Comparison of ENCODE assay signal across 10 cellular contexts in genomic region chr6:28269492-28269891, GRCh38. TPM values are rescaled to one million over a fixed set of nuclear protein-coding genes. Genes with fewer than 3 reads are reported as not detected.
DNase-seq lines count a peak whose midpoint lies in the region; ATAC-seq lines count a peak whose summit lies in the region.
"Had no signal": no experiment of that assay in that cellular context is flagged by ENCODE, and none has a peak within 500 bp of the region (broad histone marks: within the 10 kb centered on the region; RNA-seq: fewer than 3 reads in every experiment).

No MANE protein-coding gene starts in this region.

- no peaks in the 10 kb centered on the region for H3K9me3 ChIP-seq in mesenchymal stem cell (ENCODE audit: control insufficient read depth, low read length)
- H3K9me3 ChIP-seq: HAP-1, SJSA1 had no signal

- H3K4me2 ChIP-seq in mesenchymal stem cell (ENCODE audit: low read length, poor library complexity, severe bottlenecking), result no peak overlapping the region

- H3K36me3 ChIP-seq in mesenchymal stem cell (ENCODE audit: control insufficient read depth in 1 of 2, insufficient read depth in 2 of 2, low read depth in 1 of 2, low read length in 2 of 2), result peaks cover 10 to 30% of the 10 kb centered on the region in 2 experiments

- no peak overlapping the region for H2BK15ac ChIP-seq in mesenchymal stem cell (ENCODE audit: low read depth, poor library complexity, severe bottlenecking)

- H3K18ac ChIP-seq in mesenchymal stem cell (ENCODE audit: low read depth in 1 of 2, low read length in 2 of 2), result no peak overlapping the region

- no peak overlapping the region for H4K8ac ChIP-seq in mesenchymal stem cell (ENCODE audit: low read length)

- no peak for ATAC-seq in HG02571 (IDR thresholded peaks at IDR 0.05; ENCODE audit: unreplicated experiment)

- peaks cover 21% of the 10 kb centered on the region for H3K79me1 ChIP-seq in mesenchymal stem cell (replicated peaks; ENCODE audit: low read length, poor library complexity, severe bottlenecking)

- H4K91ac ChIP-seq in mesenchymal stem cell (ENCODE audit: low read length), result no peak overlapping the region

- H2BK12ac ChIP-seq in mesenchymal stem cell (ENCODE audit: low read length in 2 of 2), result no peak overlapping the region

- peak overlapping the region; percentile 47 for H3K9ac ChIP-seq in mesenchymal stem cell (ENCODE audit: low read length)

- no peak overlapping the region for H2BK120ac ChIP-seq in mesenchymal stem cell (ENCODE audit: low read depth, low read length)

- no peak overlapping the region for H3K4me3 ChIP-seq in mesenchymal stem cell (ENCODE audit: insufficient read depth in 1 of 2, low read depth in 1 of 2, low read length in 2 of 2)
- H3K4me3 ChIP-seq: HAP-1, SJSA1 had no signal

- H3K23ac ChIP-seq in mesenchymal stem cell (ENCODE audit: low read length in 2 of 2), result no peak overlapping the region

- no peaks in the 10 kb centered on the region for H3K27me3 ChIP-seq in mesenchymal stem cell (ENCODE audit: control insufficient read depth in 1 of 2, insufficient read depth in 1 of 2, low read length in 2 of 2)
- H3K27me3 ChIP-seq: SJSA1 had no signal

- H3K4me1 ChIP-seq in mesenchymal stem cell (ENCODE audit: control insufficient read depth, insufficient read depth, low read depth, low read length), result peaks cover 3% of the 10 kb centered on the region

- H3K27ac ChIP-seq in mesenchymal stem cell (ENCODE audit: low read length, poor library complexity, severe bottlenecking), result peak overlapping the region; percentile 81
- H3K27ac ChIP-seq: SJSA1 had no signal

- no peak overlapping the region for H2BK5ac ChIP-seq in mesenchymal stem cell (ENCODE audit: low read depth, low read length, poor library complexity, severe bottlenecking)

- H3K14ac ChIP-seq in mesenchymal stem cell (ENCODE audit: low read length in 2 of 2), result no peak overlapping the region

- no peak overlapping the region for H3K4ac ChIP-seq in mesenchymal stem cell (ENCODE audit: low read depth in 1 of 2, low read length in 2 of 2)

- no peak overlapping the region for H2AFZ ChIP-seq in mesenchymal stem cell (ENCODE audit: low read depth, low read length)

- no peak overlapping the region for H2AK5ac ChIP-seq in mesenchymal stem cell (ENCODE audit: low read length, severe bottlenecking)

- DNase-seq in EH (ENCODE audit: low read depth) (peak; percentile 89), Kasumi-1 (lab: John Stamatoyannopoulos, UW) (peak; percentile 45 to 64), astrocyte of the hippocampus (ENCODE audit: low read depth, low spot score) (peak; percentile 72), mesenchymal stem cell (peak; percentile 85), NCI-H1105 treated with DMSO at 0.1 percent for 48 hours (lab: John Stamatoyannopoulos, UW) (no peak), hypothalamus (lab: John Stamatoyannopoulos, UW) (no peak)
- DNase-seq: nucleus accumbens had no signal

RNA-seq across cellular contexts. Expression of gene ZSCAN26, which starts 2.5 kb away (rescaled TPM):
- polyA plus RNA-seq in mesenchymal stem cell (2013, experiment 1 of 2), result 6.9 TPM
- 6.6 TPM for polyA plus RNA-seq in mesenchymal stem cell (2013, experiment 2 of 2)

RNA-seq across cellular contexts. Expression of gene NKAPL, which starts 10.4 kb away (rescaled TPM):
- not detected for polyA plus RNA-seq in mesenchymal stem cell (2013, experiment 1 of 2)
- not detected for polyA plus RNA-seq in mesenchymal stem cell (2013, experiment 2 of 2)

RNA-seq across cellular contexts. Expression of gene PGBD1, which starts 11.9 kb away (rescaled TPM):
- 3.7 TPM for polyA plus RNA-seq in mesenchymal stem cell (2013, experiment 1 of 2)
- polyA plus RNA-seq in mesenchymal stem cell (2013, experiment 2 of 2), result 3.8 TPM

RNA-seq across cellular contexts. Expression of gene ZKSCAN4, which starts 17.4 kb away (rescaled TPM):
- polyA plus RNA-seq in mesenchymal stem cell (2013, experiment 1 of 2), result 3.2 TPM
- polyA plus RNA-seq in mesenchymal stem cell (2013, experiment 2 of 2), result 3.0 TPM

RNA-seq across cellular contexts. Expression of gene ZSCAN9, which starts 44.4 kb away (rescaled TPM):
- polyA plus RNA-seq in mesenchymal stem cell (2013, experiment 1 of 2), result 6.4 TPM
- 6.5 TPM for polyA plus RNA-seq in mesenchymal stem cell (2013, experiment 2 of 2)

Comparison
In these comparisons a context has a peak if more than half of its experiments do, and no peak if none do; other contexts are left out.
1. DNase-seq: peak in EH (single experiment), Kasumi-1 (2 of 2), astrocyte of the hippocampus (single experiment) and mesenchymal stem cell (single experiment); none in NCI-H1105 treated with DMSO at 0.1 percent for 48 hours (single experiment) and hypothalamus (0 of 51).